In the genomic region with DNA sequence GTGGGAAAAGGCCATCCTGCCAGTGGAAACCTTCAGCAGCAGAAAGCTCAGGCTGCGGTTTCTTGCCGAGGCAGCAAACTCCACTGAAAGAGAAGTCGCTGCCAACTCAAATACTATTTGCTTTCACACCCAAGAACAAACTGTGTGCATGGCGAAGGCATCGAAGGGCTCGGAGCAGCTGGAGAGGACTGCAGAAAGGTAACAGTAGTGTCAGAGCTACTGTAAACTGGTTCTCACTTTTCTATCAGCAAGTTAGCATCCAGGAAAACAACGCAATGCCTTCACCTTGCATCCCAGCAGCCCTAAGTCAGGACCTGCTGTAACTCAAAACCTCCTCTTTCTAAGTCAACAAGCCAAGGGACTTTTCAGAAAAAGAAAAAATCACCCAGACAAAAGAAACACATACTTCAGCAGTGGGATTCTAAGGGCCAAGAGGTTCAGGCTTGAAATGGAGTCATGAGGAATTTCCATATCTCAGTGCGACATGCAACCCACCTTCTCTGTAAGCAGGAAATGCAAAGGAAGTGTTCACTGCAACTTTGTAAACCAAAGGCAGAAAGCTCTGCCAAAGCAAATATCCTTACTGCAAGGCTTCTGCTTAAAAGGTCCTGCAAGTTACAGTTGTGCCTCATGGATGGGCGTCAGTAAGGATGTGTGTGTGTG, we compare ENCODE assay signal across 8 cellular contexts.
DNase-seq lines count a peak whose midpoint lies in the region; ATAC-seq, FAIRE-seq and TF ChIP-seq lines count a peak whose summit lies in the region.

No MANE protein-coding gene starts in this region.

- SMC1A ChIA-PET in GM12878 (lab: Charles Lee; ENCODE audit: uncharacterized antibody, unreplicated experiment): interaction anchor here (0.6 to 2.1 kb wide), 2 partner anchors 13 to 148 kb away, joined by 4 to 6 read pairs; no protein-coding TSS in a partner anchor

- H3K9ac ChIP-seq in GM12878 (ENCODE audit: control insufficient read depth, insufficient read depth, low read length) (no peak overlapping the region), keratinocyte (ENCODE audit: control insufficient read depth, extremely low read depth, insufficient read depth, low read length) (no peak overlapping the region)

- TF ChIP-seq EP300 in GM12878 (IDR thresholded peaks at IDR 0.05; ENCODE audit: borderline replicate concordance in 1 of 2, control insufficient read depth in 1 of 2, low read depth in 2 of 2, low read length in 2 of 2): no peak

- peak overlapping the region; percentile 92 for H3K27ac Mint-ChIP-seq in stimulated activated naive B cell treated with anti-CD40 and anti-IgM and Interleukin-4, amounts not matched to agents 10 μg/mL and 1 μg/mL and 100 μg/mL, for 72 hours

- H3K9me1 ChIP-seq in keratinocyte (ENCODE audit: control insufficient read depth, extremely low read depth, insufficient read depth, low read length): no peaks in the 10 kb centered on the region

- BruUV-seq in GM12878 (replicated peaks; lab: Mats Ljungman, UMichigan): no TSS peak

- ATAC-seq in GM12878: no peak
- no peak for ATAC-seq in stimulated activated naive B cell treated with anti-CD40 and anti-IgM and Interleukin-4, amounts not matched to agents 10 μg/mL and 1 μg/mL and 100 μg/mL, for 72 hours (replicated peaks)
- no peak for ATAC-seq in HG03342 (IDR thresholded peaks at IDR 0.05; ENCODE audit: unreplicated experiment)

- H4K20me1 ChIP-seq in GM12878 (ENCODE audit: control insufficient read depth, insufficient read depth) (no peaks in the 10 kb centered on the region), keratinocyte (ENCODE audit: control insufficient read depth, extremely low read depth, insufficient read depth, low read length) (no peaks in the 10 kb centered on the region)

- H3K4me1 Mint-ChIP-seq in stimulated activated naive B cell treated with anti-CD40 and anti-IgM and Interleukin-4, amounts not matched to agents 10 μg/mL and 1 μg/mL and 100 μg/mL, for 72 hours: peaks cover 41 to 77% of the 10 kb centered on the region in 2 donors

- H3K4me2 ChIP-seq in GM12878 (ENCODE audit: control insufficient read depth, insufficient read depth): peak overlapping the region; percentile 11; the same call in 1 of the 2 replicates
- peak overlapping the region; percentile 6 for H3K4me2 ChIP-seq in keratinocyte (ENCODE audit: control insufficient read depth, extremely low read depth, insufficient read depth, low read depth, low read length)

- H3K27ac ChIP-seq in GM12878 (ENCODE audit: control insufficient read depth, insufficient read depth): no peak overlapping the region
- H3K27ac ChIP-seq in keratinocyte (ENCODE audit: control insufficient read depth, insufficient read depth, low read length): no peak overlapping the region

- WGBS in GM12878 (ENCODE audit: insufficient coverage, insufficient replicate concordance, low lambda C conversion rate, missing lambda C conversion rate): 91% methylated on average over 9 of the region's 9 CpGs

- dilution Hi-C loops in keratinocyte (cut with MboI; ENCODE audit: extremely low pct_ligation_motif_present, low sequenced_read_pairs): no loop called here

- H3K36me3 ChIP-seq in GM12878 (ENCODE audit: control insufficient read depth in 2 of 2, insufficient read depth in 2 of 2, low read length in 1 of 2): no peaks in the 10 kb centered on the region
- no peaks in the 10 kb centered on the region for H3K36me3 ChIP-seq in keratinocyte (ENCODE audit: control insufficient read depth in 2 of 2, extremely low read depth in 1 of 2, insufficient read depth in 2 of 2, low read length in 2 of 2)

- H3K4me3 Mint-ChIP-seq in stimulated activated naive B cell treated with anti-CD40 and anti-IgM and Interleukin-4, amounts not matched to agents 10 μg/mL and 1 μg/mL and 100 μg/mL, for 72 hours: peak overlapping the region; percentile 71 to 75

- no peaks in the 10 kb centered on the region for H3K9me3 Mint-ChIP-seq in stimulated activated naive B cell treated with anti-CD40 and anti-IgM and Interleukin-4, amounts not matched to agents 10 μg/mL and 1 μg/mL and 100 μg/mL, for 72 hours

- H3K27me3 Mint-ChIP-seq in stimulated activated naive B cell treated with anti-CD40 and anti-IgM and Interleukin-4, amounts not matched to agents 10 μg/mL and 1 μg/mL and 100 μg/mL, for 72 hours: no peaks in the 10 kb centered on the region

- FAIRE-seq in GM12878 (lab: Jason Lieb, UNC) (peak; percentile 7), keratinocyte (lab: Jason Lieb, UNC) (peak; percentile 32), urothelium cell line (lab: Jason Lieb, UNC) (no peak)

- H2AFZ ChIP-seq in GM12878 (ENCODE audit: control insufficient read depth, low read depth, low read length) (peak overlapping the region; percentile 46), keratinocyte (ENCODE audit: control insufficient read depth, low read length) (peak overlapping the region; percentile 57)

- H3K9me3 ChIP-seq in GM12878 (replicated peaks; ENCODE audit: control insufficient read depth, insufficient read depth, low read length): no peaks in the 10 kb centered on the region
- no peaks in the 10 kb centered on the region for H3K9me3 ChIP-seq in keratinocyte (ENCODE audit: control insufficient read depth, low read depth, low read length)

- TF ChIP-seq RAD21 in GM12878 (IDR thresholded peaks at IDR 0.05; ENCODE audit: insufficient read depth, low read depth, low read length): no peak

- peaks cover 8 to 10% of the 10 kb centered on the region in 2 donors for H3K36me3 Mint-ChIP-seq in stimulated activated naive B cell treated with anti-CD40 and anti-IgM and Interleukin-4, amounts not matched to agents 10 μg/mL and 1 μg/mL and 100 μg/mL, for 72 hours

- TF ChIP-seq CTCF in GM12878 (IDR thresholded peaks at IDR 0.05 in 2 of 3, conservative IDR thresholded peaks at IDR 0.05 in 1 of 3; ENCODE audit: control insufficient read depth in 2 of 3, extremely low read depth in 1 of 3, insufficient read depth in 1 of 3, low read depth in 3 of 3, low read length in 3 of 3) (no peak), keratinocyte (optimal IDR thresholded peaks at IDR 0.05 in 1 of 3, IDR thresholded peaks at IDR 0.05 in 1 of 3, conservative IDR thresholded peaks at IDR 0.05 in 1 of 3; ENCODE audit: extremely low read depth in 1 of 3, insufficient read depth in 2 of 3, low read length in 3 of 3) (no peak)

- POLR2A ChIA-PET in GM12878 (lab: Charles Lee): interaction anchor here (0.6 kb wide), 1 partner anchor 292 kb away, joined by 3 read pairs; no protein-coding TSS in a partner anchor

- no peaks in the 10 kb centered on the region for H3K79me2 ChIP-seq in GM12878 (ENCODE audit: control insufficient read depth, insufficient read depth, low read length)
- H3K79me2 ChIP-seq in keratinocyte (ENCODE audit: control insufficient read depth, insufficient read depth, low read length): no peaks in the 10 kb centered on the region

- no peak for TF ChIP-seq POLR2A in GM12878 (IDR thresholded peaks at IDR 0.05; ENCODE audit: low read depth, low read length)

- CTCF ChIA-PET in GM12878 (lab: Yijun Ruan, JAX): interaction anchor here (0.7 kb wide), 1 partner anchor 196 kb away, joined by 3 read pairs; no protein-coding TSS in a partner anchor

- H3K4me1 ChIP-seq in GM12878 (ENCODE audit: control insufficient read depth, insufficient read depth, low read length): peaks cover 27% of the 10 kb centered on the region
- peaks cover 6% of the 10 kb centered on the region for H3K4me1 ChIP-seq in keratinocyte (ENCODE audit: control insufficient read depth, extremely low read depth, insufficient read depth, low read length)

- intact Hi-C loops in GM12878 (cut with micrococcal nuclease; ENCODE audit: unreplicated experiment): loop anchor here (5.0 kb wide), 1 partner anchor 378 kb away; no protein-coding TSS in a partner anchor

- H3K27me3 ChIP-seq in GM12878 (replicated peaks in 1 of 2; ENCODE audit: control insufficient read depth in 2 of 2, insufficient read depth in 2 of 2, low read length in 1 of 2) (no peaks in the 10 kb centered on the region), keratinocyte (ENCODE audit: control insufficient read depth, extremely low read depth, insufficient read depth, low read length) (no peaks in the 10 kb centered on the region)

- DNase-seq in ELF-1 (ENCODE audit: low read depth, low spot score) (peak; percentile 17), NCI-H510A treated with DMSO at 0.1 percent for 48 hours (lab: John Stamatoyannopoulos, UW) (peak; percentile 39), GM12878 (ENCODE audit: low read depth, low spot score) (no peak), keratinocyte (ENCODE audit: low read depth, low spot score) (no peak), activated gamma-delta T cell (lab: John Stamatoyannopoulos, UW) (no peak), urothelium cell line (ENCODE audit: low spot score) (no peak)
- DNase-seq in stimulated activated naive B cell treated with anti-CD40 and anti-IgM and Interleukin-4, amounts not matched to agents 10 μg/mL and 1 μg/mL and 100 μg/mL, for 72 hours: no peak

- RAD21 ChIA-PET in GM12878 (lab: Charles Lee; ENCODE audit: unreplicated experiment): no interaction called here

- H3K4me3 ChIP-seq in GM12878: no peak overlapping the region
- no peak overlapping the region for H3K4me3 ChIP-seq in keratinocyte (ENCODE audit: control insufficient read depth in 2 of 3, extremely low read depth in 1 of 3, insufficient read depth in 2 of 3, low read depth in 1 of 3, low read length in 3 of 3)

- in situ Hi-C loops in GM12878 (cut with MboI): loop anchor here (10.0 kb wide), 1 partner anchor 305 kb away; no protein-coding TSS in a partner anchor

TF ChIP-seq in GM12878, 131 proteins besides CTCF, POLR2A, EP300 and RAD21:
- TF ChIP-seq RUNX3 (IDR thresholded peaks at IDR 0.05; ENCODE audit: low read length) (0 out of 2 replicates have a peak, but pooled peaks have one; percentile 21), SIX5 (IDR thresholded peaks at IDR 0.05; ENCODE audit: low read depth, low read length, severe bottlenecking) (no peak)

Comparison
In these comparisons a context has a peak if more than half of its experiments do, and no peak if none do; other contexts are left out.
1. DNase-seq: peak in ELF-1 (single experiment) and NCI-H510A treated with DMSO at 0.1 percent for 48 hours (single experiment); none in GM12878 (single experiment), keratinocyte (single experiment), stimulated activated naive B cell treated with anti-CD40 and anti-IgM and Interleukin-4, amounts not matched to agents 10 μg/mL and 1 μg/mL and 100 μg/mL, for 72 hours (single experiment), activated gamma-delta T cell (single experiment) and urothelium cell line (single experiment).